12 cellular contexts compared by ENCODE assay signal in genomic region chr19:42200116-42200740, GRCh38. TPM values are rescaled to one million over a fixed set of nuclear protein-coding genes. Genes with fewer than 3 reads are reported as not detected.
DNase-seq lines count a peak whose midpoint lies in the region; ATAC-seq and TF ChIP-seq lines count a peak whose summit lies in the region.
"Had no signal": no experiment of that assay in that cellular context is flagged by ENCODE, and none has a peak within 500 bp of the region (broad histone marks: within the 10 kb centered on the region; RNA-seq: fewer than 3 reads in every experiment).

No MANE protein-coding gene starts in this region.

- no peaks in the 10 kb centered on the region for H3K9me3 ChIP-seq in lower lobe of right lung
- H3K9me3 ChIP-seq: BE2C had no signal

- no peaks in the 10 kb centered on the region for H3K9me3 Mint-ChIP-seq in stimulated activated naive CD8-positive, alpha-beta T cell treated with anti-CD3 and anti-CD28 coated beads, Interleukin-15, Interleukin-2, amounts not matched to agents 100 ng/mL and 50 ng/mL, for 24 hours
- H3K9me3 Mint-ChIP-seq in activated T-helper 1 cell treated with anti-CD3 and anti-CD28 coated beads, Interleukin-12 subunit alpha, Interleukin-12 subunit beta, Interleukin-2, Interleukin-4 antibody, amounts not matched to agents 30 ng/mL and 10 ng/mL and 1 ng/mL, durations not matched to agents 14 hours and 24 hours and 36 hours = no peaks in the 10 kb centered on the region

- peaks cover 81% of the 10 kb centered on the region for H3K36me3 ChIP-seq in lower lobe of right lung

- H3K27me3 Mint-ChIP-seq in stimulated activated naive CD8-positive, alpha-beta T cell treated with anti-CD3 and anti-CD28 coated beads, Interleukin-15, Interleukin-2, amounts not matched to agents 100 ng/mL and 50 ng/mL, for 24 hours = no peaks in the 10 kb centered on the region
- no peaks in the 10 kb centered on the region for H3K27me3 Mint-ChIP-seq in activated T-helper 1 cell treated with anti-CD3 and anti-CD28 coated beads, Interleukin-12 subunit alpha, Interleukin-12 subunit beta, Interleukin-2, Interleukin-4 antibody, amounts not matched to agents 30 ng/mL and 10 ng/mL and 1 ng/mL, durations not matched to agents 14 hours and 24 hours and 36 hours (ENCODE audit: insufficient read depth)

- no peak for ATAC-seq in stimulated activated naive CD8-positive, alpha-beta T cell treated with anti-CD3 and anti-CD28 coated beads, Interleukin-15, Interleukin-2, amounts not matched to agents 100 U/mL and 50 U/mL, for 24 hours
- ATAC-seq in lower lobe of right lung = no peak
- no peak for ATAC-seq in HG02642 (IDR thresholded peaks at IDR 0.05; ENCODE audit: poor library complexity, unreplicated experiment)
- no peak for ATAC-seq in GM19452 (IDR thresholded peaks at IDR 0.05; ENCODE audit: unreplicated experiment)

- peak overlapping the region; percentile 82 for H3K27ac ChIP-seq in lower lobe of right lung

- DNase-seq in stimulated activated naive CD8-positive, alpha-beta T cell treated with anti-CD3 and anti-CD28 coated beads, Interleukin-15, Interleukin-2, amounts not matched to agents 100 U/mL and 50 U/mL, for 24 hours = no peak
- no peak for DNase-seq in activated T-helper 1 cell treated with anti-CD3 and anti-CD28 coated beads, Interleukin-12 subunit alpha, Interleukin-12 subunit beta, Interleukin-2, Interleukin-4 antibody, amounts not matched to agents 30 ng/mL and 10 ng/mL and 1 ng/mL, durations not matched to agents 14 hours and 24 hours and 36 hours (ENCODE audit: low spot score)
- DNase-seq in lower lobe of right lung (no peak), NCI-H2171 treated with DMSO at 0.1 percent for 48 hours (lab: John Stamatoyannopoulos, UW) (no peak), NCI-H2029 treated with DMSO at 0.1 percent for 48 hours (lab: John Stamatoyannopoulos, UW) (no peak)
- DNase-seq: BE2C, NCI-H1436 treated with DMSO at 0.1 percent for 48 hours, NCI-H82 had no signal

- peaks cover 69% of the 10 kb centered on the region for H3K4me1 ChIP-seq in lower lobe of right lung
- H3K4me1 ChIP-seq: BE2C had no signal

- H3K27ac Mint-ChIP-seq in stimulated activated naive CD8-positive, alpha-beta T cell treated with anti-CD3 and anti-CD28 coated beads, Interleukin-15, Interleukin-2, amounts not matched to agents 100 ng/mL and 50 ng/mL, for 24 hours = peak overlapping the region; percentile 97
- H3K27ac Mint-ChIP-seq in activated T-helper 1 cell treated with anti-CD3 and anti-CD28 coated beads, Interleukin-12 subunit alpha, Interleukin-12 subunit beta, Interleukin-2, Interleukin-4 antibody, amounts not matched to agents 30 ng/mL and 10 ng/mL and 1 ng/mL, durations not matched to agents 14 hours and 24 hours and 36 hours = peak overlapping the region; percentile 92

- H3K27me3 ChIP-seq in lower lobe of right lung (ENCODE audit: low read depth) = no peaks in the 10 kb centered on the region
- H3K27me3 ChIP-seq: BE2C had no signal

- no peak overlapping the region for H3K4me3 ChIP-seq in lower lobe of right lung
- H3K4me3 ChIP-seq: coronary artery had no signal

- TF ChIP-seq CTCF in lower lobe of right lung (IDR thresholded peaks at IDR 0.05) = no peak

- H3K4me3 Mint-ChIP-seq in stimulated activated naive CD8-positive, alpha-beta T cell treated with anti-CD3 and anti-CD28 coated beads, Interleukin-15, Interleukin-2, amounts not matched to agents 100 ng/mL and 50 ng/mL, for 24 hours = peak overlapping the region; percentile 50
- peak overlapping the region; percentile 77 for H3K4me3 Mint-ChIP-seq in activated T-helper 1 cell treated with anti-CD3 and anti-CD28 coated beads, Interleukin-12 subunit alpha, Interleukin-12 subunit beta, Interleukin-2, Interleukin-4 antibody, amounts not matched to agents 30 ng/mL and 10 ng/mL and 1 ng/mL, durations not matched to agents 14 hours and 24 hours and 36 hours

- H3K4me1 Mint-ChIP-seq in stimulated activated naive CD8-positive, alpha-beta T cell treated with anti-CD3 and anti-CD28 coated beads, Interleukin-15, Interleukin-2, amounts not matched to agents 100 ng/mL and 50 ng/mL, for 24 hours (ENCODE audit: low read depth) = peaks cover 89% of the 10 kb centered on the region
- H3K4me1 Mint-ChIP-seq in activated T-helper 1 cell treated with anti-CD3 and anti-CD28 coated beads, Interleukin-12 subunit alpha, Interleukin-12 subunit beta, Interleukin-2, Interleukin-4 antibody, amounts not matched to agents 30 ng/mL and 10 ng/mL and 1 ng/mL, durations not matched to agents 14 hours and 24 hours and 36 hours (ENCODE audit: low read depth) = peaks cover 89% of the 10 kb centered on the region

- intact Hi-C loops in activated T-helper 1 cell treated with anti-CD3 and anti-CD28 coated beads, Interleukin-12 subunit alpha, Interleukin-12 subunit beta, Interleukin-2, Interleukin-4 antibody, amounts not matched to agents 30 ng/mL and 10 ng/mL and 1 ng/mL, durations not matched to agents 14 hours and 24 hours and 36 hours (cut with micrococcal nuclease) = loop anchor here (5.0 kb wide), 1 partner anchor 82 kb away; no protein-coding TSS in a partner anchor
- intact Hi-C loops in lower lobe of right lung (cut with DNase I) = no loop called here

- H3K36me3 Mint-ChIP-seq in stimulated activated naive CD8-positive, alpha-beta T cell treated with anti-CD3 and anti-CD28 coated beads, Interleukin-15, Interleukin-2, amounts not matched to agents 100 ng/mL and 50 ng/mL, for 24 hours (ENCODE audit: low read depth) = peaks cover 61% of the 10 kb centered on the region
- peaks cover 61% of the 10 kb centered on the region for H3K36me3 Mint-ChIP-seq in activated T-helper 1 cell treated with anti-CD3 and anti-CD28 coated beads, Interleukin-12 subunit alpha, Interleukin-12 subunit beta, Interleukin-2, Interleukin-4 antibody, amounts not matched to agents 30 ng/mL and 10 ng/mL and 1 ng/mL, durations not matched to agents 14 hours and 24 hours and 36 hours (ENCODE audit: low read depth)

RNA-seq across cellular contexts. Expression of gene DEDD2, which starts 17.2 kb away (rescaled TPM):
- total RNA-seq in activated T-helper 1 cell treated with anti-CD3 and anti-CD28 coated beads, Interleukin-12 subunit alpha, Interleukin-12 subunit beta, Interleukin-2, Interleukin-4 antibody, amounts not matched to agents 30 ng/mL and 10 ng/mL and 1 ng/mL, durations not matched to agents 14 hours and 24 hours and 36 hours = 36.9 and 37.9 TPM in 2 replicates
- total RNA-seq in lower lobe of right lung = 35.6 TPM

RNA-seq across cellular contexts. Expression of gene ZNF526, which starts 19.9 kb away (rescaled TPM):
- 18.4 and 18.5 TPM in 2 replicates for total RNA-seq in activated T-helper 1 cell treated with anti-CD3 and anti-CD28 coated beads, Interleukin-12 subunit alpha, Interleukin-12 subunit beta, Interleukin-2, Interleukin-4 antibody, amounts not matched to agents 30 ng/mL and 10 ng/mL and 1 ng/mL, durations not matched to agents 14 hours and 24 hours and 36 hours
- total RNA-seq in lower lobe of right lung = 11.7 TPM

RNA-seq across cellular contexts. Expression of gene GSK3A, which starts 42.2 kb away (rescaled TPM):
- total RNA-seq in activated T-helper 1 cell treated with anti-CD3 and anti-CD28 coated beads, Interleukin-12 subunit alpha, Interleukin-12 subunit beta, Interleukin-2, Interleukin-4 antibody, amounts not matched to agents 30 ng/mL and 10 ng/mL and 1 ng/mL, durations not matched to agents 14 hours and 24 hours and 36 hours = 56.6 and 57.2 TPM in 2 replicates
- total RNA-seq in lower lobe of right lung = 39.8 TPM

RNA-seq across cellular contexts. Expression of gene ERF, which starts 54.7 kb away (rescaled TPM):
- 71.9 and 78.4 TPM in 2 replicates for total RNA-seq in activated T-helper 1 cell treated with anti-CD3 and anti-CD28 coated beads, Interleukin-12 subunit alpha, Interleukin-12 subunit beta, Interleukin-2, Interleukin-4 antibody, amounts not matched to agents 30 ng/mL and 10 ng/mL and 1 ng/mL, durations not matched to agents 14 hours and 24 hours and 36 hours
- 35.8 TPM for total RNA-seq in lower lobe of right lung
